Comparison of ENCODE assay signal across 9 cellular contexts in genomic region chr1:25996966-25997758, GRCh38. TPM values are rescaled to one million over a fixed set of nuclear protein-coding genes. Genes with fewer than 3 reads are reported as not detected.
DNase-seq lines count a peak whose midpoint lies in the region; ATAC-seq and TF ChIP-seq lines count a peak whose summit lies in the region.
"Had no signal": no experiment of that assay in that cellular context is flagged by ENCODE, and none has a peak within 500 bp of the region (broad histone marks: within the 10 kb centered on the region; RNA-seq: fewer than 3 reads in every experiment).

No MANE protein-coding gene starts in this region.

- H3K9ac ChIP-seq in skeletal muscle satellite cell (ENCODE audit: low read depth, low read length) = peak overlapping the region; percentile 82

- peaks cover 23% of the 10 kb centered on the region for H3K4me1 ChIP-seq in skeletal muscle satellite cell (ENCODE audit: control insufficient read depth, insufficient read depth, low read length)

- H3K4me3 Mint-ChIP-seq in immature natural killer cell = peak overlapping the region; percentile 90 to 96 (median 95)

- H3K27me3 ChIP-seq in skeletal muscle satellite cell (ENCODE audit: control insufficient read depth, insufficient read depth, low read length) = no peaks in the 10 kb centered on the region
- H3K27me3 ChIP-seq: foreskin keratinocyte had no signal

- in situ Hi-C loops in astrocyte of the spinal cord (cut with HindIII; ENCODE audit: low sequenced_read_pairs) = no loop called here

- TF ChIP-seq CTCF in astrocyte of the spinal cord (IDR thresholded peaks at IDR 0.05; ENCODE audit: low read depth, low read length) = no peak

- H3K9me3 ChIP-seq in skeletal muscle satellite cell (replicated peaks; ENCODE audit: low read length) = no peaks in the 10 kb centered on the region

- DNase-seq in NCI-H82 (lab: John Stamatoyannopoulos, UW) (peak; percentile 61), NCI-H82 treated with DMSO at 0.1 percent for 48 hours (lab: John Stamatoyannopoulos, UW; ENCODE audit: unreplicated experiment) (no peak), NCI-H2196 treated with DMSO at 0.1 percent for 48 hours (lab: John Stamatoyannopoulos, UW; ENCODE audit: unreplicated experiment) (peak; percentile 28), astrocyte of the spinal cord (ENCODE audit: low read depth, low spot score) (peak; percentile 13), immature natural killer cell (peak; percentile 16 to 32 (median 21))

- H3K4me3 ChIP-seq in astrocyte of the spinal cord (ENCODE audit: low read depth, low read length) (peak overlapping the region; percentile 69), skeletal muscle satellite cell (ENCODE audit: low read length) (peak overlapping the region; percentile 74)

- no peaks in the 10 kb centered on the region for H3K36me3 ChIP-seq in skeletal muscle satellite cell (ENCODE audit: insufficient read depth, low read length)

- peak overlapping the region; percentile 97 to 100 (median 98) for H3K27ac Mint-ChIP-seq in immature natural killer cell

- no peaks in the 10 kb centered on the region for H3K9me3 Mint-ChIP-seq in immature natural killer cell

- H3K27me3 Mint-ChIP-seq in immature natural killer cell (ENCODE audit: low read depth in 3 of 3) = peaks cover 9 to 15% (median 13%) of the 10 kb centered on the region in 3 donors

- H3K4me2 ChIP-seq in skeletal muscle satellite cell (ENCODE audit: low read length) = peak overlapping the region; percentile 93

- no peak for ATAC-seq in GM21717 (IDR thresholded peaks at IDR 0.05; ENCODE audit: unreplicated experiment)
- no peak for ATAC-seq in HG03469 (IDR thresholded peaks at IDR 0.05; ENCODE audit: unreplicated experiment)

- H3K4me1 Mint-ChIP-seq in immature natural killer cell = peaks cover 52 to 62% of the 10 kb centered on the region in 2 donors

- peaks cover 0 to 7% (median 2%) of the 10 kb centered on the region in 3 donors for H3K36me3 Mint-ChIP-seq in immature natural killer cell

RNA-seq across cellular contexts. Expression of gene PAFAH2, which starts 0.7 kb away (rescaled TPM):
- 10 to 100 TPM; 35.6 to 65.0 (median 37.9) TPM for polyA plus RNA-seq in immature natural killer cell
- total RNA-seq in skeletal muscle satellite cell (2012; rRNA removed) = 6.8 and 7.0 TPM in 2 replicates

RNA-seq across cellular contexts. Expression of gene EXTL1, which starts 24.4 kb away (rescaled TPM):
- polyA plus RNA-seq in immature natural killer cell = not detected
- under 0.01 TPM in 1 of 2 replicates, not detected in the other for total RNA-seq in skeletal muscle satellite cell (2012; rRNA removed)

RNA-seq across cellular contexts. Expression of gene SLC30A2, which starts 48.8 kb away (rescaled TPM):
- polyA plus RNA-seq in immature natural killer cell = not detected
- total RNA-seq in skeletal muscle satellite cell (2012; rRNA removed) = not detected in 2 replicates
- total RNA-seq: foreskin keratinocyte had no signal
- polyA plus RNA-seq: foreskin keratinocyte had no signal
